Comparison of ENCODE assay signal across 19 cellular contexts in genomic region chr18:7980661-7981060, GRCh38.
DNase-seq lines count a peak whose midpoint lies in the region; ATAC-seq and TF ChIP-seq lines count a peak whose summit lies in the region.
"Had no signal": no experiment of that assay in that cellular context is flagged by ENCODE, and none has a peak within 500 bp of the region (broad histone marks: within the 10 kb centered on the region; RNA-seq: fewer than 3 reads in every experiment).

No MANE protein-coding gene starts in this region.

- H3K4me1 Mint-ChIP-seq in neural crest cell, result peaks cover 12% of the 10 kb centered on the region

- ATAC-seq in SK-N-SH treated with all-trans-retinoic acid at 6 μM for 48 hours, result no peak
- ATAC-seq in mucosa of descending colon, result no peak

- no peaks in the 10 kb centered on the region for H3K27me3 Mint-ChIP-seq in neural crest cell (ENCODE audit: low read depth)

- TF ChIP-seq CTCF in neural crest cell (conservative IDR thresholded peaks at IDR 0.05) (no peak), mucosa of descending colon (IDR thresholded peaks at IDR 0.05) (no peak), brain microvascular endothelial cell (IDR thresholded peaks at IDR 0.05; ENCODE audit: low read depth, low read length, missing control alignments) (no peak)

- H3K27ac ChIP-seq in brain microvascular endothelial cell, result no peak overlapping the region
- H3K27ac ChIP-seq: BLaER1 treated with 17β-estradiol and CSF1 and Interleukin-3, amounts not matched to agents 10 nM and 100 nM; GM23248 had no signal

- peaks cover 2% of the 10 kb centered on the region for H3K36me3 Mint-ChIP-seq in neural crest cell (ENCODE audit: low read depth)

- DNase-seq in ACHN, result peak; percentile 4
- DNase-seq in MG63, result peak; percentile 7
- DNase-seq in fibroblast of gingiva (ENCODE audit: low read depth), result peak; percentile 56
- no peak for DNase-seq in neural crest cell (ENCODE audit: low read depth, low spot score)
- DNase-seq in mucosa of descending colon, result no peak
- no peak for DNase-seq in DMS 273 (lab: John Stamatoyannopoulos, UW; ENCODE audit: unreplicated experiment)
- DNase-seq in brain microvascular endothelial cell, result no peak
- DNase-seq: CD8-positive, alpha-beta memory T cell; DMS153; GM23248; NCI-H1048; NCI-H1436 treated with DMSO at 0.1 percent for 48 hours; NCI-H2029 treated with DMSO at 0.1 percent for 48 hours; NCI-H2171 treated with DMSO at 0.1 percent for 48 hours; NCI-H446 treated with DMSO at 0.1 percent for 48 hours; NCI-H748 treated with DMSO at 0.1 percent for 48 hours had no signal

- in situ Hi-C loops in ACHN (cut with HindIII; ENCODE audit: low pct_ligation_motif_present, low pct_unique_long_range_greater_than_20kb, low sequenced_read_pairs), result no loop called here
- in situ Hi-C loops in brain microvascular endothelial cell (cut with HindIII; ENCODE audit: low pct_ligation_motif_present, low sequenced_read_pairs), result no loop called here

- H3K27ac Mint-ChIP-seq in neural crest cell (ENCODE audit: unreplicated experiment), result peak overlapping the region; percentile 7

- H3K36me3 ChIP-seq in MG63 (no peaks in the 10 kb centered on the region), mucosa of descending colon (ENCODE audit: low read depth) (no peaks in the 10 kb centered on the region), brain microvascular endothelial cell (replicated peaks) (no peaks in the 10 kb centered on the region)
- H3K36me3 ChIP-seq: BLaER1 treated with 17β-estradiol and CSF1 and Interleukin-3, amounts not matched to agents 10 nM and 100 nM had no signal

- intact Hi-C loops in mucosa of descending colon (cut with DNase I, micrococcal nuclease), result no loop called here

- H3K9me3 Mint-ChIP-seq in neural crest cell, result no peaks in the 10 kb centered on the region

- no peaks in the 10 kb centered on the region for H3K4me1 ChIP-seq in mucosa of descending colon (ENCODE audit: low read depth)
- H3K4me1 ChIP-seq: BLaER1 treated with 17β-estradiol and CSF1 and Interleukin-3, amounts not matched to agents 10 nM and 100 nM had no signal

- H3K9me3 ChIP-seq in MG63 (no peaks in the 10 kb centered on the region), mucosa of descending colon (no peaks in the 10 kb centered on the region)
- H3K9me3 ChIP-seq: BLaER1 treated with 17β-estradiol and CSF1 and Interleukin-3, amounts not matched to agents 10 nM and 100 nM had no signal

- no peaks in the 10 kb centered on the region for H3K27me3 ChIP-seq in MG63
- no peaks in the 10 kb centered on the region for H3K27me3 ChIP-seq in brain microvascular endothelial cell (replicated peaks)
- H3K27me3 ChIP-seq: BLaER1 treated with 17β-estradiol and CSF1 and Interleukin-3, amounts not matched to agents 10 nM and 100 nM had no signal

- no peak overlapping the region for H3K4me3 ChIP-seq in MG63
- no peak overlapping the region for H3K4me3 ChIP-seq in mucosa of descending colon
- no peak overlapping the region for H3K4me3 ChIP-seq in brain microvascular endothelial cell (ENCODE audit: low read depth, low read length)
- H3K4me3 ChIP-seq: BLaER1 treated with 17β-estradiol and CSF1 and Interleukin-3, amounts not matched to agents 10 nM and 100 nM; GM23248; K562 had no signal

- H3K4me3 Mint-ChIP-seq in neural crest cell, result no peak overlapping the region
- H3K4me3 Mint-ChIP-seq: CD8-positive, alpha-beta memory T cell had no signal

TF ChIP-seq in SK-N-SH treated with all-trans-retinoic acid at 6 μM for 48 hours, 23 proteins besides CTCF, POLR2A, EP300 and RAD21:
- TF ChIP-seq PATZ1 (CRISPR knock-in tag; IDR thresholded peaks at IDR 0.05; ENCODE audit: borderline replicate concordance) (no peak), CSDC2 (CRISPR knock-in tag; IDR thresholded peaks at IDR 0.05) (no peak), ZNF8 (CRISPR knock-in tag; IDR thresholded peaks at IDR 0.05) (no peak), ZFP30 (CRISPR knock-in tag; IDR thresholded peaks at IDR 0.05) (no peak), TSHZ2 (CRISPR knock-in tag; IDR thresholded peaks at IDR 0.05) (no peak), POU6F1 (CRISPR knock-in tag; IDR thresholded peaks at IDR 0.05; ENCODE audit: borderline replicate concordance, low read depth) (no peak), ZNF70 (CRISPR knock-in tag; IDR thresholded peaks at IDR 0.05) (no peak), ZFP3 (CRISPR knock-in tag; IDR thresholded peaks at IDR 0.05) (no peak), RARB (CRISPR knock-in tag; IDR thresholded peaks at IDR 0.05) (no peak), ARNTL (CRISPR knock-in tag; IDR thresholded peaks at IDR 0.05; ENCODE audit: borderline replicate concordance, low read depth) (no peak), TCF4 (CRISPR knock-in tag; IDR thresholded peaks at IDR 0.05; ENCODE audit: borderline replicate concordance) (no peak), PPARA (CRISPR knock-in tag; IDR thresholded peaks at IDR 0.05; ENCODE audit: borderline replicate concordance) (no peak), BACH2 (CRISPR knock-in tag; IDR thresholded peaks at IDR 0.05; ENCODE audit: borderline replicate concordance) (no peak), CSRNP3 (CRISPR knock-in tag; IDR thresholded peaks at IDR 0.05) (no peak), ISL1 (CRISPR knock-in tag; IDR thresholded peaks at IDR 0.05) (no peak), SNAI2 (CRISPR knock-in tag; IDR thresholded peaks at IDR 0.05) (no peak), TOX (CRISPR knock-in tag; IDR thresholded peaks at IDR 0.05; ENCODE audit: borderline replicate concordance) (no peak), ESRRG (CRISPR knock-in tag; IDR thresholded peaks at IDR 0.05) (no peak), ZC3H10 (CRISPR knock-in tag; IDR thresholded peaks at IDR 0.05) (no peak), ZNF565 (CRISPR knock-in tag; conservative IDR thresholded peaks at IDR 0.05; ENCODE audit: low read depth) (no peak)

Comparison
In these comparisons a context has a peak if more than half of its experiments do, and no peak if none do; other contexts are left out.
1. DNase-seq: peak in ACHN (single experiment), MG63 (single experiment) and fibroblast of gingiva (single experiment); none in neural crest cell (single experiment), mucosa of descending colon (0 of 3), DMS 273 (single experiment) and brain microvascular endothelial cell (single experiment).